In genomic region chr10:89263531-89263930, GRCh38 we compare ENCODE assay signal across 18 cellular contexts. TPM values are rescaled to one million over a fixed set of nuclear protein-coding genes. Genes with fewer than 3 reads are reported as not detected.
"Had no signal": no experiment of that assay in that cellular context is flagged by ENCODE, and none has a peak within 500 bp of the region (broad histone marks: within the 10 kb centered on the region; RNA-seq: fewer than 3 reads in every experiment).

No MANE protein-coding gene starts in this region.

- ATAC-seq: activated CD4-positive, CD25-positive, alpha-beta regulatory T cell treated with anti-CD3 and anti-CD28 coated beads, Interleukin-2, amount 50 U/mL, for 24 hours; foreskin keratinocyte; natural killer cell treated with Interleukin-12 subunit alpha and Interleukin-12 subunit beta and Interleukin-15 and Interleukin-18, amount 100 ng/mL, for 72 hours; T-helper 17 cell had no signal

- H3K9me3 ChIP-seq: ovary, thyroid gland, vagina had no signal

- H3K27me3 ChIP-seq: foreskin keratinocyte, ovary, thyroid gland, vagina had no signal

- H3K36me3 ChIP-seq: ovary, thyroid gland, vagina had no signal

- H3K4me3 ChIP-seq: ovary, thyroid gland, vagina had no signal

- H3K36me3 Mint-ChIP-seq: activated naive CD8-positive, alpha-beta T cell treated with anti-CD3 and anti-CD28 coated beads, Interleukin-2, amount 10 ng/mL, durations not matched to agents 7 days and 5 days; natural killer cell treated with Interleukin-12 subunit alpha and Interleukin-12 subunit beta and Interleukin-15 and Interleukin-18, amount 100 ng/mL, for 72 hours had no signal

- H3K9me3 Mint-ChIP-seq: activated naive CD8-positive, alpha-beta T cell treated with anti-CD3 and anti-CD28 coated beads, Interleukin-2, amount 10 ng/mL, durations not matched to agents 7 days and 5 days; natural killer cell treated with Interleukin-12 subunit alpha and Interleukin-12 subunit beta and Interleukin-15 and Interleukin-18, amount 100 ng/mL, for 72 hours; stimulated activated naive CD8-positive, alpha-beta T cell treated with anti-CD3 and anti-CD28 coated beads, Interleukin-15, Interleukin-2, amounts not matched to agents 100 ng/mL and 50 ng/mL, for 24 hours had no signal

- H3K4me3 Mint-ChIP-seq: activated naive CD8-positive, alpha-beta T cell treated with anti-CD3 and anti-CD28 coated beads, Interleukin-2, amount 10 ng/mL, durations not matched to agents 7 days and 5 days; natural killer cell treated with Interleukin-12 subunit alpha and Interleukin-12 subunit beta and Interleukin-15 and Interleukin-18, amount 100 ng/mL, for 72 hours; stimulated activated naive CD8-positive, alpha-beta T cell treated with anti-CD3 and anti-CD28 coated beads, Interleukin-15, Interleukin-2, amounts not matched to agents 100 ng/mL and 50 ng/mL, for 24 hours; T-helper 17 cell had no signal

- H3K27ac ChIP-seq: foreskin keratinocyte, ovary, thyroid gland had no signal

- H3K27ac Mint-ChIP-seq: activated naive CD8-positive, alpha-beta T cell treated with anti-CD3 and anti-CD28 coated beads, Interleukin-2, amount 10 ng/mL, durations not matched to agents 7 days and 5 days; natural killer cell treated with Interleukin-12 subunit alpha and Interleukin-12 subunit beta and Interleukin-15 and Interleukin-18, amount 100 ng/mL, for 72 hours; stimulated activated naive CD8-positive, alpha-beta T cell treated with anti-CD3 and anti-CD28 coated beads, Interleukin-15, Interleukin-2, amounts not matched to agents 100 ng/mL and 50 ng/mL, for 24 hours; T-helper 17 cell had no signal

- DNase-seq: activated CD4-positive, alpha-beta T cell treated with anti-CD3 and anti-CD28 coated beads, Interleukin-2, amount 50 U/mL, for 48 hours; activated naive CD8-positive, alpha-beta T cell treated with anti-CD3 and anti-CD28 coated beads, Interleukin-2, amount 10 ng/mL, durations not matched to agents 7 days and 5 days; activated T-cell treated with anti-CD3 and anti-CD28 coated beads, Interleukin-2, amount 50 U/mL, for 48 hours; anterior cingulate cortex; effector CD4-positive, alpha-beta T cell; foreskin keratinocyte; head of caudate nucleus; mammary epithelial cell; ovary; stimulated activated CD4-positive, alpha-beta T cell treated with anti-CD3 and anti-CD28 coated beads, Interleukin-15, amount 100 ng/mL, for 24 hours; stimulated activated CD4-positive, alpha-beta T cell treated with anti-CD3 and anti-CD28 coated beads, Interleukin-4, amount 100 ng/mL, for 24 hours; T-helper 17 cell; thyroid gland had no signal

RNA-seq across cellular contexts. Expression of gene CH25H, which starts 56.4 kb away (rescaled TPM):
- total RNA-seq: activated naive CD8-positive, alpha-beta T cell treated with anti-CD3 and anti-CD28 coated beads, Interleukin-2, amount 10 ng/mL, durations not matched to agents 7 days and 5 days; endothelial cell of umbilical vein; foreskin keratinocyte; natural killer cell treated with Interleukin-12 subunit alpha and Interleukin-12 subunit beta and Interleukin-15 and Interleukin-18, amount 100 ng/mL, for 72 hours had no signal
- polyA plus RNA-seq: foreskin keratinocyte, mammary epithelial cell had no signal
